In genomic region chr2:85999131-85999831, GRCh38 we compare ENCODE assay signal across 8 cellular contexts.
DNase-seq lines count a peak whose midpoint lies in the region; ATAC-seq and TF ChIP-seq lines count a peak whose summit lies in the region.

No MANE protein-coding gene starts in this region.

- no peak overlapping the region for H3K4me3 Mint-ChIP-seq in H9
- peak overlapping the region; percentile 74 for H3K4me3 Mint-ChIP-seq in activated naive CD8-positive, alpha-beta T cell treated with anti-CD3 and anti-CD28 coated beads, Interleukin-2, amount 10 ng/mL, durations not matched to agents 7 days and 5 days

- no peak overlapping the region for H4K8ac ChIP-seq in H9 (replicated peaks; ENCODE audit: insufficient read length, low read depth, low read length)

- H3K9me3 ChIP-seq in H9 (ENCODE audit: control insufficient read depth, low read depth, low read length) (no peaks in the 10 kb centered on the region), right lobe of liver (no peaks in the 10 kb centered on the region), thoracic aorta (no peaks in the 10 kb centered on the region)

- no peak overlapping the region for H2BK15ac ChIP-seq in H9 (ENCODE audit: low read depth, low read length)

- no peak overlapping the region for H4K5ac ChIP-seq in H9 (ENCODE audit: insufficient read length, low read depth, low read length)

- H4K91ac ChIP-seq in H9 (ENCODE audit: insufficient read length, low read depth, low read length), result no peak overlapping the region

- H3K79me1 ChIP-seq in H9 (ENCODE audit: insufficient read depth, low read depth, low read length, poor library complexity, severe bottlenecking), result no peaks in the 10 kb centered on the region

- no peak overlapping the region for H3K56ac ChIP-seq in H9 (ENCODE audit: insufficient read length, low read depth, low read length)

- no peak overlapping the region for H3K14ac ChIP-seq in H9 (ENCODE audit: insufficient read depth, low read length)

- no peak overlapping the region for H2BK12ac ChIP-seq in H9 (ENCODE audit: insufficient read length, low read depth, low read length)

- no peaks in the 10 kb centered on the region for H3K79me2 ChIP-seq in H9 (ENCODE audit: insufficient read depth, low read length)

- H2BK20ac ChIP-seq in H9 (ENCODE audit: low read depth, low read length, poor library complexity, severe bottlenecking), result no peak overlapping the region

- H3K23me2 ChIP-seq in H9 (ENCODE audit: insufficient read length, low read depth, low read length, poor library complexity, severe bottlenecking), result no peaks in the 10 kb centered on the region

- H3K4me3 ChIP-seq in right lobe of liver (no peak overlapping the region), thoracic aorta (peak overlapping the region; percentile 52)

- H3K27me3 ChIP-seq in H9 (ENCODE audit: insufficient read depth, low read length) (no peaks in the 10 kb centered on the region), right lobe of liver (no peaks in the 10 kb centered on the region), thoracic aorta (replicated peaks; ENCODE audit: insufficient read depth) (no peaks in the 10 kb centered on the region)

- H3T11ph ChIP-seq in H9 (ENCODE audit: low read length), result no peak overlapping the region

- peaks cover 0 to 2% (median 0%) of the 10 kb centered on the region in 3 experiments; a peak in 1 of 7 replicates for H3K36me3 Mint-ChIP-seq in H9 (ENCODE audit: insufficient read depth in 1 of 3, low read depth in 3 of 3)
- peaks cover 14% of the 10 kb centered on the region for H3K36me3 Mint-ChIP-seq in activated naive CD8-positive, alpha-beta T cell treated with anti-CD3 and anti-CD28 coated beads, Interleukin-2, amount 10 ng/mL, durations not matched to agents 7 days and 5 days

- H3K36me3 ChIP-seq in right lobe of liver (no peaks in the 10 kb centered on the region), thoracic aorta (no peaks in the 10 kb centered on the region)

- no peak overlapping the region for H3K27ac Mint-ChIP-seq in H9
- H3K27ac Mint-ChIP-seq in activated naive CD8-positive, alpha-beta T cell treated with anti-CD3 and anti-CD28 coated beads, Interleukin-2, amount 10 ng/mL, durations not matched to agents 7 days and 5 days, result peak overlapping the region; percentile 99

- H3K18ac ChIP-seq in H9 (ENCODE audit: insufficient read length, low read depth, low read length), result no peak overlapping the region

- intact Hi-C loops in right lobe of liver (cut with DNase I), result no loop called here

- H2AK5ac ChIP-seq in H9 (ENCODE audit: insufficient read length, low read length), result no peak overlapping the region

- TF ChIP-seq POLR2A in right lobe of liver (IDR thresholded peaks at IDR 0.05), result no peak

- in situ Hi-C loops in GM13976 (cut with MboI; ENCODE audit: low sequenced_read_pairs, unreplicated experiment), result no loop called here

- H3K4me2 ChIP-seq in H9 (ENCODE audit: insufficient read depth, insufficient read length, low read length), result no peak overlapping the region

- H2BK120ac ChIP-seq in H9 (ENCODE audit: low read depth, low read length, poor library complexity, severe bottlenecking), result no peak overlapping the region

- POLR2A ChIA-PET in activated naive CD8-positive, alpha-beta T cell treated with anti-CD3 and anti-CD28 coated beads, Interleukin-2, amount 10 ng/mL, durations not matched to agents 7 days and 5 days (lab: Charles Lee), result interaction anchor here (0.8 to 4.0 kb wide), 9 partner anchors 23 to 168 kb away, joined by 3 to 70 read pairs (median 4); partner anchors contain the start of gene ST3GAL5

- no peaks in the 10 kb centered on the region for H4K20me1 ChIP-seq in H9 (ENCODE audit: control insufficient read depth, insufficient read depth, insufficient read length)

- H2AFZ ChIP-seq in H9 (ENCODE audit: low read length), result no peak overlapping the region

- no peak overlapping the region for H3K9ac ChIP-seq in H9 (ENCODE audit: extremely low read depth, insufficient read length, low read length)

- no peak overlapping the region for H3K27ac ChIP-seq in H9 (ENCODE audit: insufficient read length, low read depth, low read length)
- peak overlapping the region in 2 of 3 donors; percentile 39 to 58 for H3K27ac ChIP-seq in right lobe of liver
- peak overlapping the region; percentile 88 to 92 for H3K27ac ChIP-seq in thoracic aorta

- H3K4me1 ChIP-seq in H9 (ENCODE audit: insufficient read depth, low read length), result no peaks in the 10 kb centered on the region
- peaks cover 0 to 4% (median 0%) of the 10 kb centered on the region in 4 donors for H3K4me1 ChIP-seq in right lobe of liver
- H3K4me1 ChIP-seq in thoracic aorta (ENCODE audit: control insufficient read depth in 1 of 2, low read depth in 2 of 2), result peaks cover 52 to 61% of the 10 kb centered on the region in 2 donors

- H3K27me3 Mint-ChIP-seq in H9 (ENCODE audit: low read depth), result no peaks in the 10 kb centered on the region
- no peaks in the 10 kb centered on the region for H3K27me3 Mint-ChIP-seq in activated naive CD8-positive, alpha-beta T cell treated with anti-CD3 and anti-CD28 coated beads, Interleukin-2, amount 10 ng/mL, durations not matched to agents 7 days and 5 days

- H3K9me3 Mint-ChIP-seq in H9, result peaks cover 0 to 3% of the 10 kb centered on the region in 2 experiments; a peak in 1 of 5 replicates
- peaks cover 3% of the 10 kb centered on the region for H3K9me3 Mint-ChIP-seq in activated naive CD8-positive, alpha-beta T cell treated with anti-CD3 and anti-CD28 coated beads, Interleukin-2, amount 10 ng/mL, durations not matched to agents 7 days and 5 days

- H2BK5ac ChIP-seq in H9 (ENCODE audit: insufficient read length, low read length), result no peak overlapping the region

- no CpG with 5 or more reads among the region's 8 CpGs for WGBS in H9 (ENCODE audit: extremely low coverage, insufficient read length, low lambda C conversion rate)
- WGBS in right lobe of liver (ENCODE audit: insufficient coverage, low coverage, low lambda C conversion rate, missing lambda C conversion rate), result 72% methylated on average over 7 of the region's 8 CpGs

- TF ChIP-seq CTCF in GM13976 (IDR thresholded peaks at IDR 0.05; ENCODE audit: borderline replicate concordance, control extremely low read depth, extremely low read depth, insufficient read depth, missing control alignments), result no peak
- no peak for TF ChIP-seq CTCF in H9 (conservative IDR thresholded peaks at IDR 0.05)
- TF ChIP-seq CTCF in right lobe of liver (IDR thresholded peaks at IDR 0.05), result no peak
- no peak for TF ChIP-seq CTCF in thoracic aorta (IDR thresholded peaks at IDR 0.05)

- H3K4me1 Mint-ChIP-seq in H9, result peaks cover 7 to 13% of the 10 kb centered on the region in 2 experiments
- H3K4me1 Mint-ChIP-seq in activated naive CD8-positive, alpha-beta T cell treated with anti-CD3 and anti-CD28 coated beads, Interleukin-2, amount 10 ng/mL, durations not matched to agents 7 days and 5 days, result peaks cover 70% of the 10 kb centered on the region

- ATAC-seq in activated naive CD8-positive, alpha-beta T cell treated with anti-CD3 and anti-CD28 coated beads, Interleukin-2, amount 10 ng/mL, durations not matched to agents 7 days and 5 days (ENCODE audit: low read depth), result peak; percentile 89
- ATAC-seq in right lobe of liver, result peak; percentile 32 to 57 (median 52)
- no peak for ATAC-seq in thoracic aorta (ENCODE audit: insufficient number of reproducible peaks, low FRiP score, low read depth)

- no peak overlapping the region for H3K23ac ChIP-seq in H9 (ENCODE audit: insufficient read length, low read depth, low read length)

- no peak overlapping the region for H3K4ac ChIP-seq in H9 (ENCODE audit: low read depth, low read length)

- DNase-seq in GM13976 (ENCODE audit: low spot score) (peak; percentile 74), H9 (peak; percentile 20), NCI-H226 (peak; percentile 61), right lobe of liver (no peak), thoracic aorta (ENCODE audit: low spot score) (no peak), NCI-H526 treated with DMSO at 0.1 percent for 48 hours (lab: John Stamatoyannopoulos, UW) (no peak), NCI-H146 (lab: John Stamatoyannopoulos, UW) (no peak)
- DNase-seq in activated naive CD8-positive, alpha-beta T cell treated with anti-CD3 and anti-CD28 coated beads, Interleukin-2, amount 10 ng/mL, durations not matched to agents 7 days and 5 days, result peak; percentile 58

Comparison
In these comparisons a context has a peak if more than half of its experiments do, and no peak if none do; other contexts are left out.
1. DNase-seq: peak in GM13976 (single experiment), H9 (single experiment), NCI-H226 (single experiment) and activated naive CD8-positive, alpha-beta T cell treated with anti-CD3 and anti-CD28 coated beads, Interleukin-2, amount 10 ng/mL, durations not matched to agents 7 days and 5 days (single experiment); none in right lobe of liver (0 of 3), thoracic aorta (single experiment), NCI-H526 treated with DMSO at 0.1 percent for 48 hours (single experiment) and NCI-H146 (single experiment).